ENCODE assay signal across 10 cellular contexts in the genomic region with DNA sequence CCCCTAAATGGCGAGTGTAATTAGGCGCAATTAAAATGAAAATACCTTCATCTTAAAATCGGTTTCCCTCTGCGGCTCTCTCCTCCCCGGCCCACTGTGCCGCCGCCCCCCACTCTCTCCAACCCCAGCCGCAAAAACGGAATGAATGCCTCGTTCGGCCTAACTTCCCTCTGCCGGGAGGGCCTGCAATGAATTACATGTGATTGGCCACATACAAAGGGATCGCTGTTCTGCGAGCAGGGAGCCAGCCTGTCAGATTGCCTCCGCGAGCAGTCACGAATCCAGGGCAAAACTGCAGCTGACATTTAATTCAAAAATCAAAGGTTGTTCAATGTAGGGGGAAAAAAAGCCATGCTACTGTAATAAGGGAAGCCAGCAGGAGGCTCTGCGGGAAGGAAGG.
DNase-seq lines count a peak whose midpoint lies in the region; ATAC-seq lines count a peak whose summit lies in the region.
"Had no signal": no experiment of that assay in that cellular context is flagged by ENCODE, and none has a peak within 500 bp of the region (broad histone marks: within the 10 kb centered on the region; RNA-seq: fewer than 3 reads in every experiment).

No MANE protein-coding gene starts in this region.

- ATAC-seq in sciatic nerve (peak; percentile 18), GM18502 (IDR thresholded peaks at IDR 0.05; ENCODE audit: poor library complexity, unreplicated experiment) (no peak), HG03280 (IDR thresholded peaks at IDR 0.05; ENCODE audit: unreplicated experiment) (no peak), GM21526 (IDR thresholded peaks at IDR 0.05; ENCODE audit: low FRiP score, unreplicated experiment) (no peak)

- DNase-seq in HuH-7 (ENCODE audit: low spot score) (peak; percentile 90), astrocyte of the hippocampus (ENCODE audit: low read depth, low spot score) (peak; percentile 86), left kidney (ENCODE audit: low read depth, low spot score) (peak; percentile 72), sciatic nerve (ENCODE audit: low spot score) (peak; percentile 66), 8988T (no peak)
- DNase-seq: DND-41, NCI-H2171 treated with DMSO at 0.1 percent for 48 hours had no signal

- intact Hi-C loops in sciatic nerve (cut with DNase I) = no loop called here
